Comparison of ENCODE assay signal across 11 cellular contexts in genomic region chr2:54531558-54531957, GRCh38.
DNase-seq lines count a peak whose midpoint lies in the region; ATAC-seq and TF ChIP-seq lines count a peak whose summit lies in the region.
"Had no signal": no experiment of that assay in that cellular context is flagged by ENCODE, and none has a peak within 500 bp of the region (broad histone marks: within the 10 kb centered on the region; RNA-seq: fewer than 3 reads in every experiment).

No MANE protein-coding gene starts in this region.

- no peak for TF ChIP-seq EP300 in esophagus muscularis mucosa (IDR thresholded peaks at IDR 0.05)

- H3K4me3 Mint-ChIP-seq in GM23338: no peak overlapping the region
- H3K4me3 Mint-ChIP-seq: activated CD4-positive, alpha-beta memory T cell treated with anti-CD3 and anti-CD28 coated beads, Interleukin-2, amount 10 ng/mL, durations not matched to agents 7 days and 5 days; B cell had no signal

- no peaks in the 10 kb centered on the region for H4K20me1 ChIP-seq in osteoblast (ENCODE audit: insufficient read depth, low read length)
- no peaks in the 10 kb centered on the region for H4K20me1 ChIP-seq in GM23338 (replicated peaks; ENCODE audit: insufficient read depth)

- H3K27ac ChIP-seq in RWPE1 (peak overlapping the region; percentile 89), esophagus muscularis mucosa (replicated peaks in 1 of 4) (peak overlapping the region in 3 of 4 donors; percentile 3 to 40 (median 11)), osteoblast (ENCODE audit: low read depth, low read length) (peak overlapping the region; percentile 98), GM23338 (ENCODE audit: low read depth) (no peak overlapping the region)

- H3K4me1 Mint-ChIP-seq in GM23338: peaks cover 5% of the 10 kb centered on the region

- ATAC-seq in HG03442 (IDR thresholded peaks at IDR 0.05; ENCODE audit: unreplicated experiment): no peak
- ATAC-seq in GM23338: no peak
- ATAC-seq in GM21381 (IDR thresholded peaks at IDR 0.05; ENCODE audit: unreplicated experiment): no peak

- no peak overlapping the region for H3K4me3 ChIP-seq in esophagus muscularis mucosa
- H3K4me3 ChIP-seq in osteoblast (ENCODE audit: insufficient read depth, low read length): no peak overlapping the region
- no peak overlapping the region for H3K4me3 ChIP-seq in GM23338

- DNase-seq in EL (peak; percentile 67), RWPE1 (ENCODE audit: low spot score) (peak; percentile 81), esophagus muscularis mucosa (ENCODE audit: extremely low spot score) (no peak), osteoblast (ENCODE audit: insufficient read length, low spot score, missing footprints) (peak; percentile 56), GM23338 (ENCODE audit: low spot score) (no peak), NCI-H2081 (lab: John Stamatoyannopoulos, UW) (no peak)
- DNase-seq: activated CD4-positive, alpha-beta memory T cell treated with anti-CD3 and anti-CD28 coated beads, Interleukin-2, amount 10 ng/mL, durations not matched to agents 7 days and 5 days; T-helper 9 cell had no signal

- H3K36me3 ChIP-seq in esophagus muscularis mucosa (peaks cover 6 to 68% (median 44%) of the 10 kb centered on the region in 4 donors), osteoblast (ENCODE audit: insufficient read depth, low read length) (peaks cover 24% of the 10 kb centered on the region), GM23338 (ENCODE audit: insufficient read depth) (no peaks in the 10 kb centered on the region)

- peaks cover 18% of the 10 kb centered on the region for H3K36me3 Mint-ChIP-seq in GM23338 (ENCODE audit: low read depth)

- H2AFZ ChIP-seq in osteoblast (ENCODE audit: low read length) (no peak overlapping the region), GM23338 (no peak overlapping the region)

- CTCF ChIA-PET in RWPE1 (lab: Yijun Ruan, JAX): interaction anchor here (1.3 kb wide), 1 partner anchor 9 kb away, joined by 4 read pairs; no protein-coding TSS in a partner anchor

- H3K79me2 ChIP-seq in osteoblast (ENCODE audit: insufficient read depth, low read length) (peaks cover 75% of the 10 kb centered on the region), GM23338 (replicated peaks; ENCODE audit: insufficient read depth) (no peaks in the 10 kb centered on the region)

- H3F3A ChIP-seq in GM23338 (replicated peaks; ENCODE audit: low read depth): no peaks in the 10 kb centered on the region

- POLR2A ChIA-PET in RWPE1 (lab: Yijun Ruan, JAX; ENCODE audit: low non-redundant PET): no interaction called here

- no peaks in the 10 kb centered on the region for H3K27me3 ChIP-seq in esophagus muscularis mucosa
- no peaks in the 10 kb centered on the region for H3K27me3 ChIP-seq in osteoblast (ENCODE audit: insufficient read depth, low read length)
- no peaks in the 10 kb centered on the region for H3K27me3 ChIP-seq in GM23338 (ENCODE audit: insufficient read depth)

- no peak overlapping the region; the same call in 1 of the 2 replicates for H3K27ac Mint-ChIP-seq in GM23338
- H3K27ac Mint-ChIP-seq: activated CD4-positive, alpha-beta memory T cell treated with anti-CD3 and anti-CD28 coated beads, Interleukin-2, amount 10 ng/mL, durations not matched to agents 7 days and 5 days; B cell had no signal

- H3K9me3 Mint-ChIP-seq in GM23338: no peaks in the 10 kb centered on the region
- H3K9me3 Mint-ChIP-seq: activated CD4-positive, alpha-beta memory T cell treated with anti-CD3 and anti-CD28 coated beads, Interleukin-2, amount 10 ng/mL, durations not matched to agents 7 days and 5 days had no signal

- no peak for TF ChIP-seq POLR2A in esophagus muscularis mucosa (IDR thresholded peaks at IDR 0.05; ENCODE audit: low read depth)

- H3K9me2 ChIP-seq in GM23338 (ENCODE audit: insufficient read depth): no peaks in the 10 kb centered on the region; the same call in 1 of the 2 replicates

- H3K27me3 Mint-ChIP-seq in GM23338 (ENCODE audit: insufficient read depth, low read depth, poor library complexity): no peaks in the 10 kb centered on the region
- H3K27me3 Mint-ChIP-seq: B cell had no signal

- WGBS in esophagus muscularis mucosa: 65% methylated on average over 5 of the region's 5 CpGs

- H3K4me1 ChIP-seq in esophagus muscularis mucosa (peaks cover 53 to 76% (median 70%) of the 10 kb centered on the region in 4 donors), osteoblast (ENCODE audit: insufficient read depth, low read length) (peaks cover 39% of the 10 kb centered on the region), GM23338 (ENCODE audit: insufficient read depth) (no peaks in the 10 kb centered on the region; the same call in 1 of the 2 replicates)

- TF ChIP-seq CTCF in RWPE1 (conservative IDR thresholded peaks at IDR 0.05; ENCODE audit: low read depth): no peak
- TF ChIP-seq CTCF in esophagus muscularis mucosa (IDR thresholded peaks at IDR 0.05): no peak
- TF ChIP-seq CTCF in osteoblast (IDR thresholded peaks at IDR 0.05; ENCODE audit: extremely low read depth, low read depth, low read length): no peak
- no peak for TF ChIP-seq CTCF in GM23338 (conservative IDR thresholded peaks at IDR 0.05; ENCODE audit: low read depth in 2 of 2)

- H3K9me3 ChIP-seq in esophagus muscularis mucosa (no peaks in the 10 kb centered on the region), osteoblast (ENCODE audit: low read depth, low read length) (no peaks in the 10 kb centered on the region)

- intact Hi-C loops in esophagus muscularis mucosa (cut with DNase I): no loop called here

- peak overlapping the region; percentile 28 for H3K4me2 ChIP-seq in osteoblast (ENCODE audit: insufficient read depth, low read length)
- H3K4me2 ChIP-seq in GM23338: no peak overlapping the region

TF ChIP-seq in GM23338, 12 proteins besides CTCF, POLR2A, EP300 and RAD21 (continues in another document):
- TF ChIP-seq ETS1 (IDR thresholded peaks at IDR 0.05): no peak
- TF ChIP-seq REST (IDR thresholded peaks at IDR 0.05; ENCODE audit: unreplicated experiment): no peak
- TF ChIP-seq JUNB (IDR thresholded peaks at IDR 0.05; ENCODE audit: unreplicated experiment): no peak
- no peak for TF ChIP-seq EZH2 (IDR thresholded peaks at IDR 0.05; ENCODE audit: low read depth, unreplicated experiment)
- TF ChIP-seq STAT1 (IDR thresholded peaks at IDR 0.05; ENCODE audit: unreplicated experiment): no peak

Comparison
In these comparisons a context has a peak if more than half of its experiments do, and no peak if none do; other contexts are left out.
1. DNase-seq: peak in EL (single experiment), RWPE1 (single experiment) and osteoblast (single experiment); none in esophagus muscularis mucosa (single experiment), GM23338 (single experiment) and NCI-H2081 (0 of 2).